Comparison of ENCODE assay signal across 8 cellular contexts in genomic region chr5:150410524-150411244, GRCh38. TPM values are rescaled to one million over a fixed set of nuclear protein-coding genes. Genes with fewer than 3 reads are reported as not detected.
DNase-seq lines count a peak whose midpoint lies in the region; ATAC-seq, FAIRE-seq and TF ChIP-seq lines count a peak whose summit lies in the region.

No MANE protein-coding gene starts in this region.

- 48% methylated on average over 4 of the region's 4 CpGs for WGBS in SK-N-SH (ENCODE audit: low lambda C conversion rate)
- 2% methylated on average over 4 of the region's 4 CpGs for WGBS in GM12878 (ENCODE audit: insufficient coverage, insufficient replicate concordance, low lambda C conversion rate, missing lambda C conversion rate)

- intact Hi-C loops in GM12878 (cut with micrococcal nuclease; ENCODE audit: unreplicated experiment) (loop anchor here (10.0 kb wide), 2 partner anchors 744 to 1606 kb away; partner anchors contain the start of gene ANXA6), sciatic nerve (cut with DNase I) (no loop called here)

- no peak overlapping the region for H2AFZ ChIP-seq in MM.1S (ENCODE audit: low read length)
- H2AFZ ChIP-seq in SK-N-SH (ENCODE audit: low read depth): no peak overlapping the region
- no peak overlapping the region for H2AFZ ChIP-seq in GM12878 (ENCODE audit: control insufficient read depth, low read depth, low read length)

- peaks cover 20% of the 10 kb centered on the region for H3K4me1 ChIP-seq in MM.1S (ENCODE audit: low read length)
- peaks cover 4 to 8% of the 10 kb centered on the region in 2 experiments; a peak in 3 of 4 replicates for H3K4me1 ChIP-seq in SK-N-SH (ENCODE audit: control insufficient read depth in 1 of 2, insufficient read depth in 2 of 2, low read depth in 1 of 2, low read length in 1 of 2)
- peaks cover 39% of the 10 kb centered on the region for H3K4me1 ChIP-seq in GM12878 (ENCODE audit: control insufficient read depth, insufficient read depth, low read length)

- POLR2A ChIA-PET in SK-N-SH (lab: Yijun Ruan, JAX) (interaction anchor here (0.6 to 1.7 kb wide), 6 partner anchors 9 to 148 kb away, joined by 3 to 6 read pairs (median 6); partner anchors contain the start of gene RPS14), GM12878 (lab: Charles Lee) (interaction anchor here (0.6 to 5.0 kb wide), 22 partner anchors 8 to 849 kb away, joined by 3 to 44 read pairs (median 6); no protein-coding TSS in a partner anchor)

- TF ChIP-seq RAD21 in SK-N-SH (IDR thresholded peaks at IDR 0.05; ENCODE audit: low read length) (no peak), GM12878 (IDR thresholded peaks at IDR 0.05; ENCODE audit: insufficient read depth, low read depth, low read length) (no peak)

- CTCF ChIA-PET in SK-N-SH (lab: Yijun Ruan, JAX): interaction anchor here (0.7 to 1.4 kb wide), 5 partner anchors 23 to 214 kb away, joined by 3 to 5 read pairs (median 3); no protein-coding TSS in a partner anchor
- CTCF ChIA-PET in GM12878 (lab: Yijun Ruan, JAX): interaction anchor here (0.9 to 3.0 kb wide), 9 partner anchors 9 to 47 kb away, joined by 3 to 35 read pairs (median 4); no protein-coding TSS in a partner anchor

- peak; percentile 0; the same call in 1 of the 3 replicates for ATAC-seq in GM12878
- ATAC-seq in sciatic nerve: peak; percentile 86
- ATAC-seq in GM19455 (IDR thresholded peaks at IDR 0.05; ENCODE audit: unreplicated experiment): no peak
- ATAC-seq in HG02970 (IDR thresholded peaks at IDR 0.05; ENCODE audit: low FRiP score, unreplicated experiment): no peak

- H3K9ac ChIP-seq in MM.1S (ENCODE audit: low read length) (peak overlapping the region; percentile 95), SK-N-SH (no peak overlapping the region), GM12878 (ENCODE audit: control insufficient read depth, insufficient read depth, low read length) (peak overlapping the region; percentile 100)

- peak overlapping the region; percentile 93 for H3K27ac ChIP-seq in MM.1S (ENCODE audit: low read length)
- H3K27ac ChIP-seq in SK-N-SH (ENCODE audit: low read depth in 2 of 2, low read length in 1 of 2): peak overlapping the region in 1 of 2 experiments; percentile 84; a peak in 2 of 4 replicates
- H3K27ac ChIP-seq in GM12878 (ENCODE audit: control insufficient read depth, insufficient read depth): peak overlapping the region; percentile 100

- peak; percentile 82 for TF ChIP-seq POLR2A in GM12878 (IDR thresholded peaks at IDR 0.05; ENCODE audit: low read depth, low read length)

- H3K9me3 ChIP-seq in MM.1S (replicated peaks; ENCODE audit: insufficient read depth, low read length) (no peaks in the 10 kb centered on the region), SK-N-SH (no peaks in the 10 kb centered on the region), GM12878 (replicated peaks; ENCODE audit: control insufficient read depth, insufficient read depth, low read length) (no peaks in the 10 kb centered on the region)

- RAD21 ChIA-PET in GM12878 (lab: Charles Lee; ENCODE audit: unreplicated experiment): interaction anchor here (0.7 to 5.3 kb wide), 12 partner anchors 9 to 77 kb away, joined by 3 to 49 read pairs (median 6); partner anchors contain the start of gene RPS14

- H3K4me3 ChIP-seq in MM.1S (ENCODE audit: low read length) (peak overlapping the region; percentile 89), SK-N-SH (ENCODE audit: low read depth in 2 of 2, low read length in 1 of 2) (no peak overlapping the region), GM12878 (peak overlapping the region; percentile 99)

- peaks cover 4% of the 10 kb centered on the region for H3K36me3 ChIP-seq in MM.1S (replicated peaks; ENCODE audit: insufficient read depth, low read length)
- no peaks in the 10 kb centered on the region for H3K36me3 ChIP-seq in SK-N-SH (replicated peaks in 1 of 2; ENCODE audit: control insufficient read depth in 1 of 2, insufficient read depth in 2 of 2, low read length in 1 of 2)
- H3K36me3 ChIP-seq in GM12878 (ENCODE audit: control insufficient read depth in 2 of 2, insufficient read depth in 2 of 2, low read length in 1 of 2): peaks cover 20 to 30% of the 10 kb centered on the region in 2 experiments

- peaks cover 21% of the 10 kb centered on the region for H3F3A ChIP-seq in MM.1S (ENCODE audit: insufficient read depth, low read length)
- H3F3A ChIP-seq in SK-N-SH (replicated peaks; ENCODE audit: insufficient read depth): peaks cover 8% of the 10 kb centered on the region

- H3K4me2 ChIP-seq in MM.1S (ENCODE audit: low read depth, low read length): peak overlapping the region; percentile 94
- no peak overlapping the region for H3K4me2 ChIP-seq in SK-N-SH
- peak overlapping the region; percentile 68 for H3K4me2 ChIP-seq in GM12878 (ENCODE audit: control insufficient read depth, insufficient read depth)

- H4K20me1 ChIP-seq in MM.1S (ENCODE audit: insufficient read depth, low read length) (0 out of 2 replicates have a peak, but pooled peaks cover 4% of the 10 kb centered on the region), SK-N-SH (ENCODE audit: insufficient read depth) (no peaks in the 10 kb centered on the region), GM12878 (ENCODE audit: control insufficient read depth, insufficient read depth) (peaks cover 36% of the 10 kb centered on the region)

- BruUV-seq in GM12878 (replicated peaks; lab: Mats Ljungman, UMichigan): no TSS peak

- TF ChIP-seq EP300 in SK-N-SH (IDR thresholded peaks at IDR 0.05; ENCODE audit: borderline replicate concordance in 1 of 2, low read depth in 1 of 2, low read length in 1 of 2) (no peak), GM12878 (IDR thresholded peaks at IDR 0.05; ENCODE audit: borderline replicate concordance in 1 of 2, control insufficient read depth in 1 of 2, low read depth in 2 of 2, low read length in 2 of 2) (no peak)

- in situ Hi-C loops in GM12878 (cut with MboI): no loop called here

- no peaks in the 10 kb centered on the region for H3K9me2 ChIP-seq in MM.1S (replicated peaks; ENCODE audit: insufficient read depth, low read length)
- H3K9me2 ChIP-seq in SK-N-SH: no peaks in the 10 kb centered on the region

- no peak for FAIRE-seq in GM12878 (lab: Jason Lieb, UNC)

- peaks cover 63% of the 10 kb centered on the region for H3K79me2 ChIP-seq in MM.1S (ENCODE audit: low read length)
- no peaks in the 10 kb centered on the region for H3K79me2 ChIP-seq in SK-N-SH (ENCODE audit: insufficient read depth)
- peaks cover 85% of the 10 kb centered on the region for H3K79me2 ChIP-seq in GM12878 (ENCODE audit: control insufficient read depth, insufficient read depth, low read length)

- peak; percentile 93 for DNase-seq in GF-D8 (lab: John Stamatoyannopoulos, UW)
- peak; percentile 80 for DNase-seq in MM.1S
- peak; percentile 80 for DNase-seq in SK-N-SH
- DNase-seq in GM12878 (ENCODE audit: low read depth, low spot score): peak; percentile 71
- DNase-seq in hypothalamus (lab: John Stamatoyannopoulos, UW): peak in 35 of 51 donors; percentile 10 to 74 (median 43)
- DNase-seq in sciatic nerve (ENCODE audit: low spot score): peak; percentile 78

- SMC1A ChIA-PET in GM12878 (lab: Charles Lee; ENCODE audit: uncharacterized antibody, unreplicated experiment): interaction anchor here (0.8 to 3.5 kb wide), 11 partner anchors 10 to 216 kb away, joined by 3 to 23 read pairs (median 4); no protein-coding TSS in a partner anchor

- TF ChIP-seq CTCF in MM.1S (IDR thresholded peaks at IDR 0.05; ENCODE audit: low read length): no peak
- no peak for TF ChIP-seq CTCF in SK-N-SH (IDR thresholded peaks at IDR 0.05)
- TF ChIP-seq CTCF in GM12878 (IDR thresholded peaks at IDR 0.05 in 2 of 3, conservative IDR thresholded peaks at IDR 0.05 in 1 of 3; ENCODE audit: control insufficient read depth in 2 of 3, extremely low read depth in 1 of 3, insufficient read depth in 1 of 3, low read depth in 3 of 3, low read length in 3 of 3): no peak

- no peaks in the 10 kb centered on the region for H3K27me3 ChIP-seq in MM.1S (replicated peaks; ENCODE audit: insufficient read depth, low read length)
- no peaks in the 10 kb centered on the region for H3K27me3 ChIP-seq in SK-N-SH (ENCODE audit: insufficient read depth)
- no peaks in the 10 kb centered on the region for H3K27me3 ChIP-seq in GM12878 (replicated peaks in 1 of 2; ENCODE audit: control insufficient read depth in 2 of 2, insufficient read depth in 2 of 2, low read length in 1 of 2)

RNA-seq across cellular contexts. Expression of gene CD74, which starts 2.0 kb away (rescaled TPM):
- polyA plus RNA-seq in SK-N-SH (2012; rRNA removed) (0.15 and 0.26 TPM in 2 replicates), GM12878 (2011; rRNA removed) (309 and 1,760 TPM in 2 replicates), GM12878 (2014; fragmentation: Illumina TruSeq; extraction: Trizol) (3,291 and 4,542 TPM in 2 replicates), GM12878 (2014; fragmentation: Nextera tagmentation; extraction: Ambion mirVana) (1,000 to 10,000 TPM; 1,387 to 2,107 TPM), GM12878 (2014; rRNA removed) (3,302 and 5,141 TPM in 2 replicates), GM12878 (2016; fragmentation: Nextera tagmentation; extraction: Ambion mirVana) (1,000 to 10,000 TPM; 6,006 to 6,596 TPM)
- polyA plus RNA-seq in SK-N-SH (2012; cell fraction: cytosol; rRNA removed): 0.06 and 0.13 TPM in 2 replicates
- polyA plus RNA-seq in SK-N-SH (2012; cell fraction: nucleus; rRNA removed): 0.08 and 0.23 TPM in 2 replicates
- total RNA-seq in GM12878 (2013; cell fraction: nucleolus; rRNA removed): 2,823 and 2,919 TPM in 2 replicates
- total RNA-seq in GM12878 (2014; rRNA removed) (10,156 and 11,063 TPM in 2 replicates), GM12878 (2014; rRNA removed; fragmentation: Illumina TruSeq; extraction: Trizol) (2,507 and 2,767 TPM in 2 replicates), GM12878 (2021) (4,973 and 5,010 TPM in 2 replicates), sciatic nerve (989 TPM)
- 4,271 TPM for polyA plus RNA-seq in GM12878 (2011; ENCODE audit: low read depth)
- polyA plus RNA-seq in GM12878 (2011; cell fraction: cytosol; rRNA removed): 1,718 and 2,321 TPM in 2 replicates
- 1,510 and 1,766 TPM in 2 replicates for polyA plus RNA-seq in GM12878 (2011; cell fraction: nucleus; rRNA removed)
- polyA plus RNA-seq in GM12878 (2012): 6,323 and 7,232 TPM in 2 replicates
- 1,457 and 1,517 TPM in 2 replicates for polyA minus RNA-seq in GM12878 (2011; rRNA and poly(A)+ RNA removed)
- 1,302 and 1,364 TPM in 2 replicates for polyA minus RNA-seq in GM12878 (2011; cell fraction: cytosol; rRNA and poly(A)+ RNA removed)
- polyA minus RNA-seq in GM12878 (2011; cell fraction: nucleus; rRNA and poly(A)+ RNA removed): 388 and 604 TPM in 2 replicates

RNA-seq across cellular contexts. Expression of gene RPS14, which starts 38.9 kb away (rescaled TPM):
- polyA plus RNA-seq in SK-N-SH (2012; rRNA removed): 10,227 and 11,441 TPM in 2 replicates
- 12,920 and 13,251 TPM in 2 replicates for polyA plus RNA-seq in SK-N-SH (2012; cell fraction: cytosol; rRNA removed)
- 1,878 and 2,730 TPM in 2 replicates for polyA plus RNA-seq in SK-N-SH (2012; cell fraction: nucleus; rRNA removed)
- total RNA-seq in GM12878 (2013; cell fraction: nucleolus; rRNA removed): 281 and 294 TPM in 2 replicates
- total RNA-seq in GM12878 (2014; rRNA removed): 3,103 and 3,139 TPM in 2 replicates
- total RNA-seq in GM12878 (2014; rRNA removed; fragmentation: Illumina TruSeq; extraction: Trizol): 2,472 and 2,596 TPM in 2 replicates
- 3,369 and 3,514 TPM in 2 replicates for total RNA-seq in GM12878 (2021)
- 9,466 TPM for polyA plus RNA-seq in GM12878 (2011; ENCODE audit: low read depth)
- polyA plus RNA-seq in GM12878 (2011; rRNA removed): 3,820 and 3,850 TPM in 2 replicates
- polyA plus RNA-seq in GM12878 (2011; cell fraction: cytosol; rRNA removed): 6,340 and 8,149 TPM in 2 replicates
- polyA plus RNA-seq in GM12878 (2011; cell fraction: nucleus; rRNA removed): 1,312 and 1,697 TPM in 2 replicates
- 4,574 and 5,154 TPM in 2 replicates for polyA plus RNA-seq in GM12878 (2012)
- polyA plus RNA-seq in GM12878 (2014; fragmentation: Illumina TruSeq; extraction: Trizol): 3,219 and 4,047 TPM in 2 replicates
- 1,000 to 10,000 TPM; 2,295 to 2,356 TPM for polyA plus RNA-seq in GM12878 (2014; fragmentation: Nextera tagmentation; extraction: Ambion mirVana)
- polyA plus RNA-seq in GM12878 (2014; rRNA removed): 3,649 and 3,781 TPM in 2 replicates
- polyA plus RNA-seq in GM12878 (2016; fragmentation: Nextera tagmentation; extraction: Ambion mirVana): 1,000 to 10,000 TPM; 2,318 to 2,319 TPM
- polyA minus RNA-seq in GM12878 (2011; rRNA and poly(A)+ RNA removed): 1,451 and 1,695 TPM in 2 replicates
- polyA minus RNA-seq in GM12878 (2011; cell fraction: cytosol; rRNA and poly(A)+ RNA removed): 359 and 410 TPM in 2 replicates
- 135 and 152 TPM in 2 replicates for polyA minus RNA-seq in GM12878 (2011; cell fraction: nucleus; rRNA and poly(A)+ RNA removed)
- total RNA-seq in sciatic nerve: 1,412 TPM

RNA-seq across cellular contexts. Expression of gene TCOF1, which starts 53.2 kb away (rescaled TPM):
- 21.9 and 33.0 TPM in 2 replicates for polyA plus RNA-seq in SK-N-SH (2012; rRNA removed)
- polyA plus RNA-seq in SK-N-SH (2012; cell fraction: cytosol; rRNA removed): 17.0 and 24.0 TPM in 2 replicates
- polyA plus RNA-seq in SK-N-SH (2012; cell fraction: nucleus; rRNA removed): 92.6 and 94.3 TPM in 2 replicates
- 55.0 and 67.3 TPM in 2 replicates for total RNA-seq in GM12878 (2013; cell fraction: nucleolus; rRNA removed)
- 35.0 and 42.1 TPM in 2 replicates for total RNA-seq in GM12878 (2014; rRNA removed)
- total RNA-seq in GM12878 (2014; rRNA removed; fragmentation: Illumina TruSeq; extraction: Trizol): 30.5 and 35.6 TPM in 2 replicates
- 74.7 and 83.9 TPM in 2 replicates for total RNA-seq in GM12878 (2021)
- 11.1 TPM for polyA plus RNA-seq in GM12878 (2011; ENCODE audit: low read depth)
- polyA plus RNA-seq in GM12878 (2011; rRNA removed): 6.4 and 12.7 TPM in 2 replicates
- 17.0 and 18.6 TPM in 2 replicates for polyA plus RNA-seq in GM12878 (2011; cell fraction: cytosol; rRNA removed)
- 48.4 and 68.2 TPM in 2 replicates for polyA plus RNA-seq in GM12878 (2011; cell fraction: nucleus; rRNA removed)
- 20.7 and 25.6 TPM in 2 replicates for polyA plus RNA-seq in GM12878 (2012)
- polyA plus RNA-seq in GM12878 (2014; fragmentation: Illumina TruSeq; extraction: Trizol): 39.4 and 56.1 TPM in 2 replicates
- polyA plus RNA-seq in GM12878 (2014; fragmentation: Nextera tagmentation; extraction: Ambion mirVana): 10 to 100 TPM in 1 of 2 experiments, 1 to 10 TPM in 1; 8.7 to 12.3 TPM
- polyA plus RNA-seq in GM12878 (2014; rRNA removed): 35.4 and 44.6 TPM in 2 replicates
- polyA plus RNA-seq in GM12878 (2016; fragmentation: Nextera tagmentation; extraction: Ambion mirVana): 10 to 100 TPM; 71.2 to 76.3 TPM
- 14.8 and 21.1 TPM in 2 replicates for polyA minus RNA-seq in GM12878 (2011; rRNA and poly(A)+ RNA removed)
- 11.4 and 13.2 TPM in 2 replicates for polyA minus RNA-seq in GM12878 (2011; cell fraction: cytosol; rRNA and poly(A)+ RNA removed)
- 19.5 and 38.2 TPM in 2 replicates for polyA minus RNA-seq in GM12878 (2011; cell fraction: nucleus; rRNA and poly(A)+ RNA removed)
- 30.0 TPM for total RNA-seq in sciatic nerve

Comparison
In these comparisons a context has a peak if more than half of its experiments do, and no peak if none do; other contexts are left out.
1. DNase-seq: peak in every context shown above with its lines; median percentile 93 in GF-D8; 80 in MM.1S; 80 in SK-N-SH; 78 in sciatic nerve; 71 in GM12878; 43 in hypothalamus.
2. H3K4me3 ChIP-seq: peak in MM.1S (single experiment) and GM12878 (single experiment); none in SK-N-SH (0 of 2).
3. ATAC-seq: peak in GM12878 (single experiment) and sciatic nerve (single experiment); none in GM19455 (single experiment) and HG02970 (single experiment).